ENCODE assay signal across 8 cellular contexts in the genomic region with DNA sequence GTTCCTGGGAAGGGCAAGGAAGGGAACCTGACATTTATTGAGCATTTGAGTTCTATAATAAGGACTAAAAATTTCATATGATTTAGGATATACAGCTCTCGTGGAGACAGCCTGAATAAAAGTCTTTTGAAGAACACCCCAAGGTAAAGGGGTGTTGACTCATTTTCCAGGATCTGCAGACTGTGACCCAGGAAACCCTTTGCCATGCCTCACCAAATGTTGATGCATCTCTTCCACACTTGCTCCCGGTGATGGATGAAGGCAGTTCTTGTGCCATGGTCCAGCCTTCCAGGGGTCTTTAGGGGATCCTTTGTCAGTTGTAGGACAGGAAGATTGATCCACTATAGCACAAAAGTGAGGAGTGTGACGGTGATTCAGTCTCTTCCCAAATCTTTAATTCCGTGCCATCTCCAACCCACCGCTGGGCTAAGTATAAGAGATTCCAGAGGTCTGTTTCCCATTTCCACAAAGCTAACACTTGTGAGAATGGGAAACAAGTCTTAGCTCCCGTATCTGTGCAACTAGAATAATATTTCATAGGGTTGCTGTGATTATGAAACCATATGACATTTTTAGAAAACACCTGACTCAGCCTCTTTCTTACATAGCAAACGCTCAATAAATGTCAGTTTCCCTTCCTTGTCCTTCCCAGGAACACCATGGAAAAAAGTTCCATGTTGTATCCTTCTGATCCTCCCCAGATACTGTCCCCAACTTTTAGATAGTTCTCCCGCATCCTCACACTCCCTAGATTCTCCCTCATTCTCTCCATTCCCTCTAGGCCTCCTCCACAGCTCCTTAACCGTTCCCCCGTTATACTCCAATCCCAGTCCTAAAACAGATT. TPM values are rescaled to one million over a fixed set of nuclear protein-coding genes. Genes with fewer than 3 reads are reported as not detected.
DNase-seq lines count a peak whose midpoint lies in the region; TF ChIP-seq lines count a peak whose summit lies in the region.

No MANE protein-coding gene starts in this region.

- H3K27me3 ChIP-seq in testis: no peaks in the 10 kb centered on the region

- peak overlapping the region; percentile 98 for H3K4me3 Mint-ChIP-seq in activated CD4-positive, alpha-beta T cell treated with anti-CD3 and anti-CD28 coated beads, Interleukin-2, amount 10 ng/mL, durations not matched to agents 24 days and 14 days

- peaks cover 35% of the 10 kb centered on the region for H3K4me1 Mint-ChIP-seq in activated CD4-positive, alpha-beta T cell treated with anti-CD3 and anti-CD28 coated beads, Interleukin-2, amount 10 ng/mL, durations not matched to agents 24 days and 14 days

- no peak for DNase-seq in activated CD4-positive, alpha-beta T cell treated with anti-CD3 and anti-CD28 coated beads, Interleukin-2, amount 10 ng/mL, durations not matched to agents 24 days and 14 days
- DNase-seq in activated CD4-positive, alpha-beta T cell treated with anti-CD3 and anti-CD28 coated beads, Interleukin-2, amount 50 U/mL, for 4 hours: no peak
- DNase-seq in kidney tubule cell (ENCODE audit: low spot score) (peak; percentile 17), testis (no peak), HuH-7.5 (ENCODE audit: low spot score) (no peak), NOMO-1 treated with dmso at 0.1 percent for 144 hours (lab: John Stamatoyannopoulos, UW; ENCODE audit: unreplicated experiment) (no peak), CD1c-positive myeloid dendritic cell (ENCODE audit: extremely low spot score) (no peak)

- H3K27me3 Mint-ChIP-seq in activated CD4-positive, alpha-beta T cell treated with anti-CD3 and anti-CD28 coated beads, Interleukin-2, amount 10 ng/mL, durations not matched to agents 24 days and 14 days: no peaks in the 10 kb centered on the region

- peak overlapping the region; percentile 97 for H3K27ac ChIP-seq in angular gyrus (ENCODE audit: low read depth, low read length)
- peak overlapping the region; percentile 88 to 90 for H3K27ac ChIP-seq in testis

- H3K27ac Mint-ChIP-seq in activated CD4-positive, alpha-beta T cell treated with anti-CD3 and anti-CD28 coated beads, Interleukin-2, amount 10 ng/mL, durations not matched to agents 24 days and 14 days: peak overlapping the region; percentile 96

- H3K9me3 Mint-ChIP-seq in activated CD4-positive, alpha-beta T cell treated with anti-CD3 and anti-CD28 coated beads, Interleukin-2, amount 10 ng/mL, durations not matched to agents 24 days and 14 days: no peaks in the 10 kb centered on the region

- intact Hi-C loops in activated CD4-positive, alpha-beta T cell treated with anti-CD3 and anti-CD28 coated beads, Interleukin-2, amount 10 ng/mL, durations not matched to agents 24 days and 14 days (cut with micrococcal nuclease): loop anchor here (1.0 kb wide), 5 partner anchors 21 to 161 kb away; partner anchors contain the start of genes CSAD, MYG1, PFDN5 and SP1
- intact Hi-C loops in testis (cut with DNase I; ENCODE audit: low total_unique reads): loop anchor here (10.0 kb wide), 1 partner anchor 184 kb away; the partner anchor contains the start of genes NPFF and TARBP2

- peaks cover 19% of the 10 kb centered on the region for H3K4me1 ChIP-seq in testis

- WGBS in testis, 2 donors: 27 to 32% methylated on average over 10 of the region's 10 CpGs

- H3K9me3 ChIP-seq in testis: no peaks in the 10 kb centered on the region

- peaks cover 20% of the 10 kb centered on the region for H3K36me3 Mint-ChIP-seq in activated CD4-positive, alpha-beta T cell treated with anti-CD3 and anti-CD28 coated beads, Interleukin-2, amount 10 ng/mL, durations not matched to agents 24 days and 14 days (ENCODE audit: low read depth)

- H3K36me3 ChIP-seq in testis (ENCODE audit: low read depth, missing control alignments): no peaks in the 10 kb centered on the region

- peak overlapping the region; percentile 58 to 89 for H3K4me3 ChIP-seq in testis

- TF ChIP-seq POLR2A in testis (IDR thresholded peaks at IDR 0.05): no peak

- no peak for TF ChIP-seq CTCF in testis (IDR thresholded peaks at IDR 0.05)

RNA-seq across cellular contexts. Expression of gene AAAS, which starts 0.8 kb away (rescaled TPM):
- total RNA-seq in activated CD4-positive, alpha-beta T cell treated with anti-CD3 and anti-CD28 coated beads, Interleukin-2, amount 10 ng/mL, durations not matched to agents 24 days and 14 days: 86.7 and 91.1 TPM in 2 replicates
- 100 to 1,000 TPM in 1 of 2 donors, 10 to 100 TPM in 1; 98.0 to 110 TPM for total RNA-seq in testis
- polyA plus RNA-seq in testis (ENCODE audit: insufficient read depth, low read depth, low replicate concordance): 79.3 TPM

RNA-seq across cellular contexts. Expression of gene SP7, which starts 15.6 kb away (rescaled TPM):
- total RNA-seq in activated CD4-positive, alpha-beta T cell treated with anti-CD3 and anti-CD28 coated beads, Interleukin-2, amount 10 ng/mL, durations not matched to agents 24 days and 14 days: not detected in 2 replicates
- 1 to 10 TPM in 1 of 2 donors, under 1 TPM in 1; 0.56 to 1.2 TPM for total RNA-seq in testis
- 2.3 TPM for polyA plus RNA-seq in testis (ENCODE audit: insufficient read depth, low read depth, low replicate concordance)

RNA-seq across cellular contexts. Expression of gene MYG1, which starts 21.1 kb away (rescaled TPM):
- 104 and 108 TPM in 2 replicates for total RNA-seq in activated CD4-positive, alpha-beta T cell treated with anti-CD3 and anti-CD28 coated beads, Interleukin-2, amount 10 ng/mL, durations not matched to agents 24 days and 14 days
- 100 to 1,000 TPM; 106 to 117 TPM for total RNA-seq in testis
- polyA plus RNA-seq in testis (ENCODE audit: insufficient read depth, low read depth, low replicate concordance): 287 TPM

RNA-seq across cellular contexts. Expression of gene PFDN5, which starts 25.2 kb away (rescaled TPM):
- total RNA-seq in activated CD4-positive, alpha-beta T cell treated with anti-CD3 and anti-CD28 coated beads, Interleukin-2, amount 10 ng/mL, durations not matched to agents 24 days and 14 days: 319 and 342 TPM in 2 replicates
- total RNA-seq in testis: 100 to 1,000 TPM; 430 to 494 TPM
- polyA plus RNA-seq in testis (ENCODE audit: insufficient read depth, low read depth, low replicate concordance): 797 TPM

RNA-seq across cellular contexts. Expression of gene ESPL1, which starts 52.5 kb away (rescaled TPM):
- 71.8 and 76.7 TPM in 2 replicates for total RNA-seq in activated CD4-positive, alpha-beta T cell treated with anti-CD3 and anti-CD28 coated beads, Interleukin-2, amount 10 ng/mL, durations not matched to agents 24 days and 14 days
- total RNA-seq in testis: 10 to 100 TPM; 16.5 to 24.5 TPM
- 30.5 TPM for polyA plus RNA-seq in testis (ENCODE audit: insufficient read depth, low read depth, low replicate concordance)
